ENCODE assay signal across 19 cellular contexts in genomic region chr10:120995768-120996167, GRCh38.
DNase-seq lines count a peak whose midpoint lies in the region; ATAC-seq and TF ChIP-seq lines count a peak whose summit lies in the region.
"Had no signal": no experiment of that assay in that cellular context is flagged by ENCODE, and none has a peak within 500 bp of the region (broad histone marks: within the 10 kb centered on the region; RNA-seq: fewer than 3 reads in every experiment).

No MANE protein-coding gene starts in this region.

- H3K27ac ChIP-seq in HCT116 (ENCODE audit: low read depth, low read length) (no peak overlapping the region), foreskin keratinocyte (no peak overlapping the region), smooth muscle cell (ENCODE audit: low read depth) (no peak overlapping the region)
- H3K27ac ChIP-seq: BLaER1 treated with 17β-estradiol and CSF1 and Interleukin-3, amounts not matched to agents 10 nM and 100 nM; HL-60; KMS-11; SJCRH30 had no signal

- TF ChIP-seq CTCF in BE2C (IDR thresholded peaks at IDR 0.05; ENCODE audit: low read depth, low read length): 0 out of 2 replicates have a peak, but pooled peaks have one; percentile 9
- peak in 2 of 3 experiments; percentile 32 to 47; a peak in 3 of 6 replicates for TF ChIP-seq CTCF in HCT116 (IDR thresholded peaks at IDR 0.05 in 2 of 3, conservative IDR thresholded peaks at IDR 0.05 in 1 of 3; ENCODE audit: borderline replicate concordance in 1 of 3, insufficient read depth in 1 of 3, low read depth in 2 of 3, low read length in 2 of 3)
- TF ChIP-seq CTCF in foreskin keratinocyte (conservative IDR thresholded peaks at IDR 0.05): peak; percentile 23
- TF ChIP-seq CTCF in smooth muscle cell (IDR thresholded peaks at IDR 0.05; ENCODE audit: borderline replicate concordance, insufficient read depth, poor library complexity, severe bottlenecking): peak; percentile 4

- no peak overlapping the region for H3K4me2 ChIP-seq in HCT116 (ENCODE audit: low read length)
- no peak overlapping the region for H3K4me2 ChIP-seq in smooth muscle cell
- H3K4me2 ChIP-seq: BLaER1 treated with 17β-estradiol and CSF1 and Interleukin-3, amounts not matched to agents 10 nM and 100 nM; KMS-11 had no signal

- DNase-seq in BE2C (no peak), HCT116 (ENCODE audit: low read depth, low spot score) (no peak), foreskin keratinocyte (no peak), smooth muscle cell (lab: John Stamatoyannopoulos, UW; ENCODE audit: unreplicated experiment) (no peak), SIG-M5 treated with dmso at 0.1 percent for 504 hours (lab: John Stamatoyannopoulos, UW; ENCODE audit: unreplicated experiment) (no peak), NCI-H1436 (lab: John Stamatoyannopoulos, UW) (no peak)
- DNase-seq: CD4-positive, alpha-beta memory T cell; COR-L47; DMS53; NCI-H1048; NCI-H1417; NCI-H187 treated with DMSO at 0.1 percent for 48 hours; NCI-H524; NCI-H774; SJCRH30 had no signal

- H3K79me2 ChIP-seq in HCT116 (ENCODE audit: insufficient read depth, low read length) (no peaks in the 10 kb centered on the region), smooth muscle cell (ENCODE audit: low read depth) (no peaks in the 10 kb centered on the region)

- H3K36me3 ChIP-seq in BE2C (no peaks in the 10 kb centered on the region), HCT116 (ENCODE audit: control insufficient read depth in 1 of 2, insufficient read depth in 2 of 2, low read length in 2 of 2) (no peaks in the 10 kb centered on the region), smooth muscle cell (ENCODE audit: low read depth) (peaks cover 4% of the 10 kb centered on the region)
- H3K36me3 ChIP-seq: BLaER1 treated with 17β-estradiol and CSF1 and Interleukin-3, amounts not matched to agents 10 nM and 100 nM; SJCRH30 had no signal

- no peaks in the 10 kb centered on the region for H3K9me3 ChIP-seq in BE2C
- H3K9me3 ChIP-seq in HCT116 (ENCODE audit: control insufficient read depth in 1 of 2, insufficient read depth in 1 of 2, low read depth in 1 of 2, low read length in 2 of 2): peaks cover 1 to 11% of the 10 kb centered on the region in 2 experiments; a peak in 2 of 4 replicates
- no peaks in the 10 kb centered on the region for H3K9me3 ChIP-seq in smooth muscle cell (replicated peaks; ENCODE audit: low read depth)

- H3K4me3 ChIP-seq in BE2C (ENCODE audit: low read depth, low read length) (no peak overlapping the region), HCT116 (replicated peaks in 1 of 2; ENCODE audit: low read depth in 1 of 2, low read length in 2 of 2) (no peak overlapping the region), smooth muscle cell (no peak overlapping the region)
- H3K4me3 ChIP-seq: BLaER1 treated with 17β-estradiol and CSF1 and Interleukin-3, amounts not matched to agents 10 nM and 100 nM; SJCRH30 had no signal

- ATAC-seq in HCT116: peak; percentile 64
- ATAC-seq in foreskin keratinocyte: no peak
- ATAC-seq in HG03108 (IDR thresholded peaks at IDR 0.05; ENCODE audit: unreplicated experiment): no peak

- no peaks in the 10 kb centered on the region for H3K9me2 ChIP-seq in HCT116 (ENCODE audit: insufficient read depth)

- no peak for TF ChIP-seq RAD21 in HCT116 (IDR thresholded peaks at IDR 0.05; ENCODE audit: low read depth)

- no peak overlapping the region for H3K9ac ChIP-seq in HCT116 (ENCODE audit: low read length)
- H3K9ac ChIP-seq in smooth muscle cell (ENCODE audit: low read depth): no peak overlapping the region
- H3K9ac ChIP-seq: BLaER1 treated with 17β-estradiol and CSF1 and Interleukin-3, amounts not matched to agents 10 nM and 100 nM; KMS-11 had no signal

- no peaks in the 10 kb centered on the region for H3F3A ChIP-seq in smooth muscle cell (ENCODE audit: low read depth)

- CTCF ChIA-PET in HCT116 (lab: Charles Lee): no interaction called here

- H2AFZ ChIP-seq in HCT116 (ENCODE audit: low read depth, low read length, poor library complexity, severe bottlenecking): no peak overlapping the region
- H2AFZ ChIP-seq in smooth muscle cell (ENCODE audit: low read depth): no peak overlapping the region

- RAD21 ChIA-PET in HCT116 (lab: Charles Lee; ENCODE audit: low non-redundant PET in 1 of 2, low total read pairs in 2 of 2, uncharacterized antibody in 2 of 2, unreplicated experiment in 2 of 2): no interaction called here

- intact Hi-C loops in HCT116 (cut with micrococcal nuclease): no loop called here

- BruUV-seq in HCT116 (replicated peaks; lab: Mats Ljungman, UMichigan): no TSS peak

- TF ChIP-seq POLR2A in HCT116 (IDR thresholded peaks at IDR 0.05; ENCODE audit: borderline replicate concordance, extremely low read depth, insufficient read depth, insufficient read length): no peak

- no peaks in the 10 kb centered on the region for H4K20me1 ChIP-seq in HCT116 (ENCODE audit: insufficient read depth)
- H4K20me1 ChIP-seq in smooth muscle cell (ENCODE audit: low read depth): no peaks in the 10 kb centered on the region
- H4K20me1 ChIP-seq: BLaER1 treated with 17β-estradiol and CSF1 and Interleukin-3, amounts not matched to agents 10 nM and 100 nM had no signal

- POLR2A ChIA-PET in HCT116 (lab: Charles Lee): no interaction called here

- H3K27me3 ChIP-seq in BE2C: no peaks in the 10 kb centered on the region
- H3K27me3 ChIP-seq in HCT116 (ENCODE audit: insufficient read depth, low read length): no peaks in the 10 kb centered on the region
- H3K27me3 ChIP-seq in foreskin keratinocyte: no peaks in the 10 kb centered on the region
- H3K27me3 ChIP-seq in smooth muscle cell (ENCODE audit: low read depth): no peaks in the 10 kb centered on the region
- H3K27me3 ChIP-seq: SJCRH30 had no signal

- no peaks in the 10 kb centered on the region for H3K4me1 ChIP-seq in BE2C
- H3K4me1 ChIP-seq in HCT116 (ENCODE audit: control insufficient read depth in 1 of 2, insufficient read depth in 2 of 2, low read length in 2 of 2): no peaks in the 10 kb centered on the region
- no peaks in the 10 kb centered on the region for H3K4me1 ChIP-seq in foreskin keratinocyte
- no peaks in the 10 kb centered on the region for H3K4me1 ChIP-seq in smooth muscle cell (ENCODE audit: low read depth)
- H3K4me1 ChIP-seq: SJCRH30 had no signal

- WGBS in smooth muscle cell (ENCODE audit: low lambda C conversion rate): 95% methylated on average over 4 of the region's 4 CpGs

TF ChIP-seq in HCT116, 20 proteins besides CTCF, POLR2A, EP300 and RAD21 (continues in another document):
- TF ChIP-seq ZBTB33 (IDR thresholded peaks at IDR 0.05; ENCODE audit: extremely low read depth, insufficient replicate concordance, low read length): no peak
- no peak for TF ChIP-seq POLR2AphosphoS5 (IDR thresholded peaks at IDR 0.05; ENCODE audit: low read depth, low read length)
- TF ChIP-seq EZH2phosphoT487 (IDR thresholded peaks at IDR 0.05; ENCODE audit: borderline replicate concordance): no peak
- TF ChIP-seq TCF7L2 (IDR thresholded peaks at IDR 0.05; ENCODE audit: borderline replicate concordance, extremely low read depth, insufficient read depth, insufficient read length): no peak
- TF ChIP-seq SRF (IDR thresholded peaks at IDR 0.05; ENCODE audit: low read depth): no peak
- no peak for TF ChIP-seq ATF3 (IDR thresholded peaks at IDR 0.05)
- TF ChIP-seq ZFX (IDR thresholded peaks at IDR 0.05): no peak
- no peak for TF ChIP-seq CBX3 (IDR thresholded peaks at IDR 0.05; ENCODE audit: low read depth)
- no peak for TF ChIP-seq ZNF274 (IDR thresholded peaks at IDR 0.05; ENCODE audit: low read depth, low read length)
- no peak for TF ChIP-seq EGR1 (IDR thresholded peaks at IDR 0.05; ENCODE audit: low read depth)
- no peak for TF ChIP-seq FOSL1 (IDR thresholded peaks at IDR 0.05; ENCODE audit: low read depth)
- no peak for TF ChIP-seq MAX (IDR thresholded peaks at IDR 0.05)
- TF ChIP-seq CEBPB (IDR thresholded peaks at IDR 0.05; ENCODE audit: low read depth): no peak
- TF ChIP-seq ELF1 (IDR thresholded peaks at IDR 0.05; ENCODE audit: borderline replicate concordance, low read depth): no peak
